12 cellular contexts compared by ENCODE assay signal in genomic region chr6:129844118-129844891, GRCh38. TPM values are rescaled to one million over a fixed set of nuclear protein-coding genes. Genes with fewer than 3 reads are reported as not detected.
DNase-seq lines count a peak whose midpoint lies in the region; TF ChIP-seq lines count a peak whose summit lies in the region.
"Had no signal": no experiment of that assay in that cellular context is flagged by ENCODE, and none has a peak within 500 bp of the region (broad histone marks: within the 10 kb centered on the region; RNA-seq: fewer than 3 reads in every experiment).

No MANE protein-coding gene starts in this region.

- H2BK5ac ChIP-seq in trophoblast cell (ENCODE audit: low read depth, low read length, poor library complexity): peak overlapping the region; percentile 56

- no peak overlapping the region for H3K23ac ChIP-seq in trophoblast cell (ENCODE audit: low read length)

- H3K27ac ChIP-seq in SJCRH30: peak overlapping the region; percentile 25; the same call in 1 of the 2 replicates
- H3K27ac ChIP-seq in trophoblast cell (ENCODE audit: low read depth, low read length): peak overlapping the region; percentile 77
- no peak overlapping the region for H3K27ac ChIP-seq in transverse colon

- no peak overlapping the region for H2AK5ac ChIP-seq in trophoblast cell (ENCODE audit: low read length)

- peaks cover 2% of the 10 kb centered on the region for H3K79me1 ChIP-seq in trophoblast cell (ENCODE audit: low read length)

- CTCF ChIA-PET in activated naive CD4-positive, alpha-beta T cell treated with anti-CD3 and anti-CD28 coated beads for 36 hours (lab: Charles Lee): interaction anchor here (0.6 kb wide), 1 partner anchor 1216 kb away, joined by 5 read pairs; no protein-coding TSS in a partner anchor

- no peak overlapping the region for H3K27ac Mint-ChIP-seq in activated naive CD4-positive, alpha-beta T cell treated with anti-CD3 and anti-CD28 coated beads for 36 hours
- H3K27ac Mint-ChIP-seq: activated T-cell treated with anti-CD3 and anti-CD28 coated beads, Interleukin-2, amount 50 U/mL, for 72 hours; stimulated activated naive CD8-positive, alpha-beta T cell treated with anti-CD3 and anti-CD28 coated beads, Interleukin-15, amount 100 ng/mL, for 72 hours had no signal

- no peak overlapping the region for H3K18ac ChIP-seq in trophoblast cell (ENCODE audit: low read length)

- H3K4me2 ChIP-seq in trophoblast cell (ENCODE audit: low read length): no peak overlapping the region

- peaks cover 3% of the 10 kb centered on the region; the same call in 1 of the 2 replicates for H3K9me3 ChIP-seq in SJCRH30 (replicated peaks)
- no peaks in the 10 kb centered on the region for H3K9me3 ChIP-seq in trophoblast cell (ENCODE audit: insufficient read depth, low read depth, low read length)
- no peaks in the 10 kb centered on the region for H3K9me3 ChIP-seq in transverse colon

- TF ChIP-seq POLR2A in transverse colon (IDR thresholded peaks at IDR 0.05): no peak

- in situ Hi-C loops in transverse colon (cut with MboI; ENCODE audit: low pct_ligation_motif_present in 1 of 4, low pct_unique_long_range_greater_than_20kb in 1 of 4, low sequenced_read_pairs in 3 of 4): no loop called here

- no peak for TF ChIP-seq EP300 in transverse colon (IDR thresholded peaks at IDR 0.05; ENCODE audit: low read depth)

- no peak overlapping the region for H2AFZ ChIP-seq in trophoblast cell (ENCODE audit: insufficient read depth, low read length, poor library complexity)

- H3K4me3 ChIP-seq in H7 (ENCODE audit: insufficient read depth, low read depth, low read length) (no peak overlapping the region), SJCRH30 (no peak overlapping the region), trophoblast cell (ENCODE audit: low read depth, low read length) (no peak overlapping the region), transverse colon (no peak overlapping the region)

- H3K9me3 Mint-ChIP-seq in activated naive CD4-positive, alpha-beta T cell treated with anti-CD3 and anti-CD28 coated beads for 36 hours: no peaks in the 10 kb centered on the region
- H3K9me3 Mint-ChIP-seq: stimulated activated naive CD8-positive, alpha-beta T cell treated with anti-CD3 and anti-CD28 coated beads, Interleukin-15, amount 100 ng/mL, for 72 hours had no signal

- DNase-seq in H7 (peak; percentile 3), SJCRH30 (peak; percentile 57 to 73), fibroblast of peridontal ligament (ENCODE audit: extremely low read depth) (peak; percentile 72), trophoblast cell (peak in 1 of 2 donors; percentile 71), HUDEP-2 (lab: John Stamatoyannopoulos, UW; ENCODE audit: unreplicated experiment in 76 of 76) (no peak), transverse colon (no peak), NCI-H2081 (lab: John Stamatoyannopoulos, UW) (no peak)
- DNase-seq in activated naive CD4-positive, alpha-beta T cell treated with anti-CD3 and anti-CD28 coated beads for 36 hours: no peak
- DNase-seq: activated T-cell treated with anti-CD3 and anti-CD28 coated beads, Interleukin-2, amount 50 U/mL, for 72 hours; cerebellar nuclear complex; NCI-H187; stimulated activated naive CD8-positive, alpha-beta T cell treated with anti-CD3 and anti-CD28 coated beads, Interleukin-15, amount 100 ng/mL, for 72 hours had no signal

- H4K8ac ChIP-seq in trophoblast cell (ENCODE audit: low read depth, low read length): no peak overlapping the region

- H3K79me2 ChIP-seq in trophoblast cell (ENCODE audit: control insufficient read depth, insufficient read depth, low read length, poor library complexity): no peaks in the 10 kb centered on the region

- no peaks in the 10 kb centered on the region for H3K36me3 Mint-ChIP-seq in activated naive CD4-positive, alpha-beta T cell treated with anti-CD3 and anti-CD28 coated beads for 36 hours (ENCODE audit: low read depth)

- H3K9ac ChIP-seq in trophoblast cell (ENCODE audit: low read length): no peak overlapping the region

- peak overlapping the region; percentile 76 for H2BK12ac ChIP-seq in trophoblast cell (ENCODE audit: low read length)

- H2BK120ac ChIP-seq in trophoblast cell (ENCODE audit: insufficient read depth, low read length, poor library complexity): no peak overlapping the region

- TF ChIP-seq CTCF in transverse colon (IDR thresholded peaks at IDR 0.05): no peak

- H3K27me3 ChIP-seq in H7 (ENCODE audit: control insufficient read depth, insufficient read depth, low read length) (no peaks in the 10 kb centered on the region; the same call in 1 of the 2 replicates), SJCRH30 (no peaks in the 10 kb centered on the region), trophoblast cell (ENCODE audit: insufficient read depth, low read length) (no peaks in the 10 kb centered on the region), transverse colon (no peaks in the 10 kb centered on the region)

- intact Hi-C loops in transverse colon (cut with DNase I; ENCODE audit: low total_unique reads): no loop called here
- intact Hi-C loops in activated naive CD4-positive, alpha-beta T cell treated with anti-CD3 and anti-CD28 coated beads for 36 hours (cut with micrococcal nuclease): no loop called here

- H3K36me3 ChIP-seq in H7 (replicated peaks; ENCODE audit: control insufficient read depth, insufficient read depth, low read length) (no peaks in the 10 kb centered on the region), SJCRH30 (no peaks in the 10 kb centered on the region), trophoblast cell (ENCODE audit: control insufficient read depth in 1 of 2, insufficient read depth in 2 of 2, low read length in 2 of 2) (no peaks in the 10 kb centered on the region), transverse colon (no peaks in the 10 kb centered on the region)

- H3K4ac ChIP-seq in trophoblast cell (ENCODE audit: low read depth, low read length): no peak overlapping the region

- H3K27me3 Mint-ChIP-seq in activated naive CD4-positive, alpha-beta T cell treated with anti-CD3 and anti-CD28 coated beads for 36 hours (ENCODE audit: low read depth): peaks cover 2% of the 10 kb centered on the region

- H3K4me1 Mint-ChIP-seq in activated naive CD4-positive, alpha-beta T cell treated with anti-CD3 and anti-CD28 coated beads for 36 hours (ENCODE audit: low read depth): no peaks in the 10 kb centered on the region
- H3K4me1 Mint-ChIP-seq: stimulated activated naive CD8-positive, alpha-beta T cell treated with anti-CD3 and anti-CD28 coated beads, Interleukin-15, amount 100 ng/mL, for 72 hours had no signal

- WGBS in trophoblast cell (ENCODE audit: extremely low coverage, insufficient coverage, insufficient read length): no CpG with 5 or more reads among the region's 10 CpGs
- 72 to 83% methylated on average over 7 to 10 of the region's 10 CpGs for WGBS in transverse colon (ENCODE audit: low coverage in 1 of 2), 2 donors

- H4K12ac ChIP-seq in trophoblast cell (ENCODE audit: low read depth, low read length): no peak overlapping the region

- no peak overlapping the region for H3K4me3 Mint-ChIP-seq in activated naive CD4-positive, alpha-beta T cell treated with anti-CD3 and anti-CD28 coated beads for 36 hours
- H3K4me3 Mint-ChIP-seq: activated T-cell treated with anti-CD3 and anti-CD28 coated beads, Interleukin-2, amount 50 U/mL, for 72 hours; stimulated activated naive CD8-positive, alpha-beta T cell treated with anti-CD3 and anti-CD28 coated beads, Interleukin-15, amount 100 ng/mL, for 72 hours had no signal

- H3K4me1 ChIP-seq in SJCRH30 (peaks cover 37% of the 10 kb centered on the region), trophoblast cell (ENCODE audit: control insufficient read depth in 1 of 2, insufficient read depth in 2 of 2, low read length in 2 of 2) (peaks cover 0 to 2% of the 10 kb centered on the region in 2 experiments), transverse colon (no peaks in the 10 kb centered on the region)

- H4K91ac ChIP-seq in trophoblast cell (ENCODE audit: low read depth, low read length): peak overlapping the region; percentile 55

- H3K14ac ChIP-seq in trophoblast cell (ENCODE audit: low read length): peak overlapping the region; percentile 24

RNA-seq across cellular contexts. Expression of gene TMEM244, which starts 16.8 kb away (rescaled TPM):
- total RNA-seq in H7 (2014; rRNA removed; shearing (Covaris generic)): not detected in 2 replicates
- not detected in 2 replicates for total RNA-seq in SJCRH30 (2014; rRNA removed; shearing (Covaris generic))
- not detected in 2 replicates for polyA plus RNA-seq in trophoblast cell (2013)
- total RNA-seq in transverse colon: not detected
- total RNA-seq in activated naive CD4-positive, alpha-beta T cell treated with anti-CD3 and anti-CD28 coated beads for 36 hours: not detected
- total RNA-seq: activated T-cell treated with anti-CD3 and anti-CD28 coated beads, Interleukin-2, amount 50 U/mL, for 72 hours had no signal

Comparison
In these comparisons a context has a peak if more than half of its experiments do, and no peak if none do; other contexts are left out.
1. DNase-seq: peak in H7 (single experiment), SJCRH30 (2 of 2) and fibroblast of peridontal ligament (single experiment); none in HUDEP-2 (0 of 76), transverse colon (single experiment), NCI-H2081 (0 of 2) and activated naive CD4-positive, alpha-beta T cell treated with anti-CD3 and anti-CD28 coated beads for 36 hours (single experiment).
2. H3K27ac ChIP-seq: peak in SJCRH30 (single experiment) and trophoblast cell (single experiment); none in transverse colon (0 of 4).